Comparison of ENCODE assay signal across 8 cellular contexts in genomic region chr15:40806672-40807027, GRCh38. TPM values are rescaled to one million over a fixed set of nuclear protein-coding genes. Genes with fewer than 3 reads are reported as not detected.
DNase-seq lines count a peak whose midpoint lies in the region; ATAC-seq and TF ChIP-seq lines count a peak whose summit lies in the region.

No MANE protein-coding gene starts in this region.

- H3K9me3 Mint-ChIP-seq in activated T-cell treated with anti-CD3 and anti-CD28 coated beads, Interleukin-2, amount 50 U/mL, for 24 hours: no peaks in the 10 kb centered on the region

- WGBS in liver: 0% methylated on average over 2 of the region's 2 CpGs
- 2% methylated on average over 2 of the region's 2 CpGs for WGBS in tibial nerve, 2 donors

- H3K27me3 Mint-ChIP-seq in activated T-cell treated with anti-CD3 and anti-CD28 coated beads, Interleukin-2, amount 50 U/mL, for 24 hours: no peaks in the 10 kb centered on the region

- H3K27me3 ChIP-seq in adipocyte (replicated peaks; ENCODE audit: control insufficient read depth, insufficient read depth, low read length) (no peaks in the 10 kb centered on the region), liver (ENCODE audit: control insufficient read depth in 4 of 4, insufficient read depth in 4 of 4, low read length in 3 of 4) (no peaks in the 10 kb centered on the region), tibial nerve (no peaks in the 10 kb centered on the region)

- H3K36me3 Mint-ChIP-seq in activated T-cell treated with anti-CD3 and anti-CD28 coated beads, Interleukin-2, amount 50 U/mL, for 24 hours (ENCODE audit: low read depth): peaks cover 63% of the 10 kb centered on the region

- TF ChIP-seq POLR2A in tibial nerve (IDR thresholded peaks at IDR 0.05): no peak

- no peaks in the 10 kb centered on the region for H3K9me3 ChIP-seq in adipocyte (ENCODE audit: control insufficient read depth, low read length)
- no peaks in the 10 kb centered on the region for H3K9me3 ChIP-seq in liver (ENCODE audit: control insufficient read depth in 4 of 4, low read length in 3 of 4)
- no peaks in the 10 kb centered on the region for H3K9me3 ChIP-seq in tibial nerve

- peaks cover 36% of the 10 kb centered on the region for H3K4me1 Mint-ChIP-seq in activated T-cell treated with anti-CD3 and anti-CD28 coated beads, Interleukin-2, amount 50 U/mL, for 24 hours (ENCODE audit: low read depth)

- H3K9ac ChIP-seq in adipocyte (ENCODE audit: low read length): peak overlapping the region; percentile 97
- H3K9ac ChIP-seq in liver (ENCODE audit: low read depth in 1 of 2, low read length in 2 of 2): peak overlapping the region; percentile 37 to 95

- TF ChIP-seq CTCF in liver (IDR thresholded peaks at IDR 0.05; ENCODE audit: low read depth, low read length, missing input control) (no peak), tibial nerve (IDR thresholded peaks at IDR 0.05) (no peak)

- peak overlapping the region; percentile 90 to 97 for H3K27ac ChIP-seq in liver (ENCODE audit: low read depth in 1 of 2, low read length in 2 of 2)
- peak overlapping the region; percentile 89 to 99 (median 94) for H3K27ac ChIP-seq in tibial nerve

- no peak for DNase-seq in activated T-cell treated with anti-CD3 and anti-CD28 coated beads, Interleukin-2, amount 50 U/mL, for 24 hours
- no peak for DNase-seq in activated T-cell treated with anti-CD3 and anti-CD28 coated beads, Interleukin-2, amount 50 U/mL, for 48 hours
- DNase-seq in adipocyte (ENCODE audit: low read depth) (no peak), tibial nerve (ENCODE audit: low spot score in 2 of 2) (no peak), CD1c-positive myeloid dendritic cell (ENCODE audit: extremely low spot score) (no peak)

- peak overlapping the region; percentile 100 for H3K27ac Mint-ChIP-seq in activated T-cell treated with anti-CD3 and anti-CD28 coated beads, Interleukin-2, amount 50 U/mL, for 24 hours

- no peak for ATAC-seq in GM21825 (IDR thresholded peaks at IDR 0.05; ENCODE audit: unreplicated experiment)
- no peak for ATAC-seq in HG02938 (IDR thresholded peaks at IDR 0.05; ENCODE audit: unreplicated experiment)

- H3K4me3 Mint-ChIP-seq in activated T-cell treated with anti-CD3 and anti-CD28 coated beads, Interleukin-2, amount 50 U/mL, for 24 hours: peak overlapping the region; percentile 97

- H3K36me3 ChIP-seq in adipocyte (ENCODE audit: control insufficient read depth, insufficient read depth, low read length, severe bottlenecking): peaks cover 9% of the 10 kb centered on the region
- H3K36me3 ChIP-seq in liver (ENCODE audit: control insufficient read depth in 4 of 4, insufficient read depth in 3 of 4, low read depth in 1 of 4, low read length in 3 of 4): peaks cover 3 to 12% (median 7%) of the 10 kb centered on the region in 4 donors
- peaks cover 0 to 40% (median 5%) of the 10 kb centered on the region in 3 donors for H3K36me3 ChIP-seq in tibial nerve

- no peak for TF ChIP-seq EP300 in tibial nerve (IDR thresholded peaks at IDR 0.05)

- H3K4me1 ChIP-seq in adipocyte (ENCODE audit: control insufficient read depth, insufficient read depth, low read length) (peaks cover 11% of the 10 kb centered on the region), liver (ENCODE audit: control insufficient read depth in 4 of 4, insufficient read depth in 4 of 4, low read length in 3 of 4) (peaks cover 10 to 60% (median 52%) of the 10 kb centered on the region in 4 donors), tibial nerve (peaks cover 0 to 36% (median 14%) of the 10 kb centered on the region in 4 donors)

- peak overlapping the region; percentile 95 for H3K4me3 ChIP-seq in adipocyte (ENCODE audit: low read length)
- peak overlapping the region; percentile 70 to 100 (median 76) for H3K4me3 ChIP-seq in liver (ENCODE audit: low read depth in 1 of 3, low read length in 3 of 3)
- peak overlapping the region; percentile 67 to 98 (median 93) for H3K4me3 ChIP-seq in tibial nerve

- TF ChIP-seq RAD21 in liver (IDR thresholded peaks at IDR 0.05): no peak

TF ChIP-seq in liver, 16 proteins besides CTCF, POLR2A, EP300 and RAD21:
- no peak for TF ChIP-seq HNF4G (IDR thresholded peaks at IDR 0.05)
- TF ChIP-seq FOXA1 (IDR thresholded peaks at IDR 0.05): no peak
TF ChIP-seq in liver: peak in this region for 0.

RNA-seq across cellular contexts. Expression of gene ZFYVE19, which starts 0.2 kb away (rescaled TPM):
- 10 to 100 TPM; 10.4 to 41.2 TPM for total RNA-seq in liver
- polyA plus RNA-seq in liver: 10 to 100 TPM; 18.4 to 21.0 TPM
- total RNA-seq in tibial nerve: 10 to 100 TPM; 19.0 to 48.5 (median 34.2) TPM

RNA-seq across cellular contexts. Expression of gene DNAJC17, which starts 0.6 kb away (rescaled TPM):
- total RNA-seq in liver (10 to 100 TPM in 1 of 2 donors, 1 to 10 TPM in 1; 10.0 to 13.8 TPM), tibial nerve (10 to 100 TPM; 23.9 to 61.5 (median 36.3) TPM)
- 10 to 100 TPM; 25.9 to 32.5 TPM for polyA plus RNA-seq in liver

RNA-seq across cellular contexts. Expression of gene PPP1R14D, which starts 21.9 kb away (rescaled TPM):
- total RNA-seq in liver: not detected
- polyA plus RNA-seq in liver: not detected
- not detected for total RNA-seq in tibial nerve

RNA-seq across cellular contexts. Expression of gene C15orf62, which starts 36.9 kb away (rescaled TPM):
- total RNA-seq in liver: under 1 TPM; 0.19 to 0.92 TPM
- under 1 TPM; 0.43 to 0.75 TPM for polyA plus RNA-seq in liver
- under 1 TPM in 1 of 4 donors, not detected in 3; 0.59 TPM for total RNA-seq in tibial nerve

RNA-seq across cellular contexts. Expression of gene SPINT1, which starts 37.2 kb away (rescaled TPM):
- total RNA-seq in liver: 1 to 10 TPM; 1.2 to 2.6 TPM
- polyA plus RNA-seq in liver: 1 to 10 TPM; 1.6 to 2.2 TPM
- total RNA-seq in tibial nerve: 10 to 100 TPM in 1 of 4 donors, 1 to 10 TPM in 3; 1.1 to 12.0 (median 4.2) TPM
